3 cellular contexts compared by ENCODE assay signal in genomic region chr7:140005341-140005740, GRCh38.
TF ChIP-seq lines count a peak whose summit lies in the region.

No MANE protein-coding gene starts in this region.

TF ChIP-seq in K562, 482 proteins besides CTCF, POLR2A, EP300 and RAD21 (continues in another document):
- TF ChIP-seq YY1 (IDR thresholded peaks at IDR 0.05; ENCODE audit: borderline replicate concordance in 1 of 3, control insufficient read depth in 1 of 3, extremely low read depth in 1 of 3, insufficient read depth in 3 of 3, insufficient read length in 1 of 3, insufficient replicate concordance in 2 of 3, low read depth in 1 of 3, low read length in 2 of 3) (no peak), ATF7 (IDR thresholded peaks at IDR 0.05) (no peak), ZNF197 (CRISPR knock-in tag; IDR thresholded peaks at IDR 0.05; ENCODE audit: low read depth) (no peak), NKRF (IDR thresholded peaks at IDR 0.05; ENCODE audit: borderline replicate concordance) (no peak), E2F3 (CRISPR knock-in tag; IDR thresholded peaks at IDR 0.05) (no peak), TCF3 (CRISPR knock-in tag; IDR thresholded peaks at IDR 0.05) (peak; percentile 19; the same call in 1 of the 2 replicates), ZFX (CRISPR knock-in tag; IDR thresholded peaks at IDR 0.05) (no peak), IRF9 (tag; IDR thresholded peaks at IDR 0.05) (no peak), ZKSCAN1 (IDR thresholded peaks at IDR 0.05; ENCODE audit: low read depth, low read length) (no peak), CGGBP1 (CRISPR knock-in tag; IDR thresholded peaks at IDR 0.05) (no peak), BHLHE40 (IDR thresholded peaks at IDR 0.05; ENCODE audit: low read length) (no peak), NCOA4 (IDR thresholded peaks at IDR 0.05; ENCODE audit: partially characterized antibody) (no peak), ZNF644 (tag; IDR thresholded peaks at IDR 0.05; ENCODE audit: low read depth) (no peak), ZNF778 (CRISPR knock-in tag; IDR thresholded peaks at IDR 0.05) (no peak), ZNF512 (tag; IDR thresholded peaks at IDR 0.05) (peak; percentile 16; the same call in 1 of the 2 replicates), CBFA2T3 (IDR thresholded peaks at IDR 0.05) (0 out of 2 replicates have a peak, but pooled peaks have one; percentile 8), CBFB (CRISPR knock-in tag; IDR thresholded peaks at IDR 0.05) (no peak)

TF ChIP-seq in endothelial cell of umbilical vein, 7 proteins besides CTCF, POLR2A, EP300 and RAD21:
- TF ChIP-seq MAX (IDR thresholded peaks at IDR 0.05; ENCODE audit: insufficient read depth, insufficient read length) (no peak), FOS (IDR thresholded peaks at IDR 0.05; ENCODE audit: borderline replicate concordance, insufficient read depth, low read length) (no peak), POLR2AphosphoS5 (IDR thresholded peaks at IDR 0.05; ENCODE audit: insufficient read depth, low read depth, low read length) (no peak), EZH2 (IDR thresholded peaks at IDR 0.05; ENCODE audit: borderline replicate concordance, low read depth, low read length, severe bottlenecking) (no peak), MYC (IDR thresholded peaks at IDR 0.05; ENCODE audit: low read depth, low read length) (no peak), JUN (IDR thresholded peaks at IDR 0.05; ENCODE audit: borderline replicate concordance, insufficient read depth, insufficient read length, low read depth) (no peak), GATA2 (IDR thresholded peaks at IDR 0.05; ENCODE audit: insufficient read depth, insufficient read length, low read depth, low read length) (no peak)

TF ChIP-seq in HepG2, 621 proteins besides CTCF, POLR2A, EP300 and RAD21:
- TF ChIP-seq SIX1 (CRISPR knock-in tag; IDR thresholded peaks at IDR 0.05; ENCODE audit: borderline replicate concordance) (no peak), CREB1 (IDR thresholded peaks at IDR 0.05) (no peak), CREB1 (CRISPR knock-in tag; IDR thresholded peaks at IDR 0.05) (no peak)
TF ChIP-seq in HepG2: peak in this region for 0.
